Comparison of ENCODE assay signal across 11 cellular contexts in the genomic region with DNA sequence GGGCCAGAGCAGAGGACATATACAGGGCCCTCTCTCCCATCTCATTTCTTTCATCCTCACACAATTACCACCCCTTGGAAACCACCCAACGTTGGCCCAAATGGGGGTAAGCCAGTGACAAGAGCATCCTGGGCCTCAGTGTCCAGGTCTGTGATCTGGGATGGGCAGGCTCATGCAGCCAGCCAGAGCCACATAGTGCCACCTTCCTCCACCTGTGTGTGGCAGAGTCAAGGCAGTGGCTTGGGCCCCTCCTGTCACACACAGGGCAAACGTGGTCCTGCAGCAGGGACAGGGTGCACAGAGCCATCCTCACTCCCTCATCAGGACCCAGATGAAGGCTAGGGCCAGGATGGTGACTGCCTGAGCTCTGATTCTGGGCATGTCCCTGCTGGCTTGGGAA. TPM values are rescaled to one million over a fixed set of nuclear protein-coding genes. Genes with fewer than 3 reads are reported as not detected.
"Had no signal": no experiment of that assay in that cellular context is flagged by ENCODE, and none has a peak within 500 bp of the region (broad histone marks: within the 10 kb centered on the region; RNA-seq: fewer than 3 reads in every experiment).

No MANE protein-coding gene starts in this region.

- H3K27me3 ChIP-seq: transverse colon had no signal

- DNase-seq: activated CD4-positive, alpha-beta T cell treated with anti-CD3 and anti-CD28 coated beads for 48 hours; activated naive CD4-positive, alpha-beta T cell; effector memory CD8-positive, alpha-beta T cell; immature natural killer cell; left colon; mesenchymal stem cell; transverse colon had no signal

- H3K9me3 ChIP-seq: transverse colon had no signal

- H3K4me3 ChIP-seq: skin epidermis, transverse colon had no signal

- ATAC-seq: effector memory CD8-positive, alpha-beta T cell; left colon had no signal

- H3K27ac ChIP-seq: epithelial cell of prostate, transverse colon had no signal

- H3K36me3 ChIP-seq: transverse colon had no signal

RNA-seq across cellular contexts. Expression of gene MYL3, which starts 2.3 kb away (rescaled TPM):
- total RNA-seq: activated T-helper 1 cell treated with anti-CD3 and anti-CD28 coated beads, Interleukin-12 subunit alpha, Interleukin-12 subunit beta, Interleukin-2, Interleukin-4 antibody, amounts not matched to agents 30 ng/mL and 10 ng/mL and 1 ng/mL, durations not matched to agents 14 hours and 24 hours and 36 hours; T-helper 1 cell treated with Interleukin-12 subunit alpha and Interleukin-12 subunit beta and Interleukin-4 antibody, amounts not matched to agents 30 ng/mL and 1 ng/mL, for 36 hours had no signal
- polyA plus RNA-seq: immature natural killer cell had no signal

RNA-seq across cellular contexts. Expression of gene PTH1R, which starts 12.0 kb away (rescaled TPM):
- total RNA-seq: activated T-helper 1 cell treated with anti-CD3 and anti-CD28 coated beads, Interleukin-12 subunit alpha, Interleukin-12 subunit beta, Interleukin-2, Interleukin-4 antibody, amounts not matched to agents 30 ng/mL and 10 ng/mL and 1 ng/mL, durations not matched to agents 14 hours and 24 hours and 36 hours; T-helper 1 cell treated with Interleukin-12 subunit alpha and Interleukin-12 subunit beta and Interleukin-4 antibody, amounts not matched to agents 30 ng/mL and 1 ng/mL, for 36 hours had no signal
- polyA plus RNA-seq: immature natural killer cell had no signal
